ENCODE assay signal across 18 cellular contexts in the genomic region with DNA sequence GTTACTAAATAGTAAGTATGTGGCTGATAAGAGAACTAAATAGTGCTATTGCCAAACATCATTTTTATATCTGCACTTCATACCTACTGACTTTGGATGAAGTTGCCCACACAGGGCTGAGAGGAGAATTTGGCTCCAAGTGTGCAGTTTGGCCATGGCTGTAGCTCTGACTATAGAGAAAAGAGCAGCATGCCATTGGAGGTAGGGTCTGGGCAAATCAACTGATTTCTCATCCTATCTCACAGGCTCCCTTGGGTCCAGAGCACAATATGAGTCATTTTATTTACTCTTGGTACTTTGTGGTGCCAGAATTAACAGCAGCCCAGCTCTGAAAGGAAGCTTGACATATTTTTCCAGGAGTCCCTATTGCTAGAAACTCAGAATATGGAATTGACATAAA.
"Had no signal": no experiment of that assay in that cellular context is flagged by ENCODE, and none has a peak within 500 bp of the region (broad histone marks: within the 10 kb centered on the region; RNA-seq: fewer than 3 reads in every experiment).

No MANE protein-coding gene starts in this region.

- H3K27ac Mint-ChIP-seq: activated naive CD8-positive, alpha-beta T cell treated with anti-CD3 and anti-CD28 coated beads for 36 hours; dendritic cell treated with granulocyte-macrophage colony-stimulating factor and Interleukin-4, amounts not matched to agents 40 ng/mL and 50 ng/mL, for 4 days; effector memory CD8-positive, alpha-beta T cell; memory B cell; natural killer cell treated with Interleukin-12 subunit alpha and Interleukin-12 subunit beta and Interleukin-15 and Interleukin-18, amount 100 ng/mL, for 72 hours had no signal

- H3K4me1 ChIP-seq: psoas muscle, sigmoid colon, thyroid gland had no signal

- H3K27ac ChIP-seq: psoas muscle, sigmoid colon, thyroid gland had no signal

- H3K27me3 Mint-ChIP-seq: activated naive CD8-positive, alpha-beta T cell treated with anti-CD3 and anti-CD28 coated beads for 36 hours; central memory CD8-positive, alpha-beta T cell; dendritic cell treated with granulocyte-macrophage colony-stimulating factor and Interleukin-4, amounts not matched to agents 40 ng/mL and 50 ng/mL, for 4 days; effector memory CD8-positive, alpha-beta T cell; memory B cell; natural killer cell treated with Interleukin-12 subunit alpha and Interleukin-12 subunit beta and Interleukin-15 and Interleukin-18, amount 100 ng/mL, for 72 hours had no signal

- H3K4me3 Mint-ChIP-seq: activated naive CD8-positive, alpha-beta T cell treated with anti-CD3 and anti-CD28 coated beads for 36 hours; central memory CD8-positive, alpha-beta T cell; dendritic cell treated with granulocyte-macrophage colony-stimulating factor and Interleukin-4, amounts not matched to agents 40 ng/mL and 50 ng/mL, for 4 days; effector memory CD8-positive, alpha-beta T cell; memory B cell; natural killer cell treated with Interleukin-12 subunit alpha and Interleukin-12 subunit beta and Interleukin-15 and Interleukin-18, amount 100 ng/mL, for 72 hours had no signal

- H3K27me3 ChIP-seq: sigmoid colon, thyroid gland had no signal

- ATAC-seq: effector memory CD8-positive, alpha-beta T cell; natural killer cell treated with Interleukin-12 subunit alpha and Interleukin-12 subunit beta and Interleukin-15 and Interleukin-18, amount 100 ng/mL, for 72 hours; psoas muscle had no signal

- DNase-seq: activated CD4-positive, alpha-beta T cell treated with anti-CD3 and anti-CD28 coated beads for 1 hour; activated CD4-positive, alpha-beta T cell treated with anti-CD3 and anti-CD28 coated beads, Interleukin-2, amount 50 U/mL, for 48 hours; activated gamma-delta T cell treated with Interleukin-2 at 50 U/mL for 16 hours; activated naive CD8-positive, alpha-beta T cell treated with anti-CD3 and anti-CD28 coated beads for 36 hours; activated T-cell treated with anti-CD3 and anti-CD28 coated beads, Interleukin-2, amount 50 U/mL, for 48 hours; effector memory CD8-positive, alpha-beta T cell; hypothalamus; occipital lobe; psoas muscle; sigmoid colon; stimulated activated CD4-positive, alpha-beta T cell treated with anti-CD3 and anti-CD28 coated beads, Interleukin-15, amount 100 ng/mL, for 24 hours; stimulated activated CD4-positive, alpha-beta T cell treated with anti-CD3 and anti-CD28 coated beads, Interleukin-4, amount 100 ng/mL, for 24 hours; T-helper 9 cell; thyroid gland had no signal

- H3K4me3 ChIP-seq: psoas muscle, sigmoid colon, thyroid gland had no signal

- H3K4me1 Mint-ChIP-seq: activated naive CD8-positive, alpha-beta T cell treated with anti-CD3 and anti-CD28 coated beads for 36 hours; central memory CD8-positive, alpha-beta T cell; memory B cell had no signal

- H3K36me3 ChIP-seq: sigmoid colon, thyroid gland had no signal

- H3K36me3 Mint-ChIP-seq: activated naive CD8-positive, alpha-beta T cell treated with anti-CD3 and anti-CD28 coated beads for 36 hours; memory B cell; natural killer cell treated with Interleukin-12 subunit alpha and Interleukin-12 subunit beta and Interleukin-15 and Interleukin-18, amount 100 ng/mL, for 72 hours had no signal

- H3K9me3 ChIP-seq: psoas muscle, sigmoid colon, thyroid gland had no signal
